Comparison of ENCODE assay signal across 13 cellular contexts in the genomic region with DNA sequence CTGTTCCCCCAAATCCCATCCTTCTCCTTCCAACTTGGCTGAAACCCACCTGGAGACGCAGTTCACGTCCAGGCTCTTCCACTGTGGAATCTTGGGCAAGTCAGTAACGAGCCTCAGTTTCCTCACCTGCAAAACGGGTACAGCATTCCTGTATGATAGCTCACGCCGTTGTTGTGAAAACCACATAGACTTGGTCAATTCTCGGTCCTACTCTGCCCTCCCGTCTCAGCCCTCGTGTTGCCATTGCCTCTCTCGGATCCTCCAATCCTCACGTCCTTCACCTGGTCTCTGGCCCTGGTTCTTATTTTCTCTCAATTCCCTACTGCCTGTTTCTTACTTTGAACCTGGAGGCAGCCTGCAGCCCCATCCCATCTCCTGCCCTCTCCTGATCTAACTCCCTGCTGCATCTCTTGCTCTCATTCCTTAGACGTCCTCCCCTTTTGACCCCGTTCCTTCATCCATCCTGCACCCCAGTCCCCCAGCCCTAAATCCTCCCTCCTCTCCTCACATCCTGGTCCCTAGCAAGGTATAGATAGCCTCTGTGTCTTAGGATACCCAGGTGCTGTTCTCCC. TPM values are rescaled to one million over a fixed set of nuclear protein-coding genes. Genes with fewer than 3 reads are reported as not detected.
DNase-seq lines count a peak whose midpoint lies in the region; ATAC-seq and TF ChIP-seq lines count a peak whose summit lies in the region.
"Had no signal": no experiment of that assay in that cellular context is flagged by ENCODE, and none has a peak within 500 bp of the region (broad histone marks: within the 10 kb centered on the region; RNA-seq: fewer than 3 reads in every experiment).

No MANE protein-coding gene starts in this region.

- no peaks in the 10 kb centered on the region for H3K9me3 Mint-ChIP-seq in neural crest cell

- TF ChIP-seq CTCF in GM12872 (IDR thresholded peaks at IDR 0.05; ENCODE audit: insufficient read depth, low read depth, low read length): 0 out of 3 replicates have a peak, but pooled peaks have one; percentile 2
- TF ChIP-seq CTCF in colonic mucosa (IDR thresholded peaks at IDR 0.05): no peak
- TF ChIP-seq CTCF in neural crest cell (conservative IDR thresholded peaks at IDR 0.05): no peak
- no peak for TF ChIP-seq CTCF in esophagus squamous epithelium (IDR thresholded peaks at IDR 0.05)

- H3K27me3 ChIP-seq in HUES6 (ENCODE audit: control insufficient read depth, insufficient read depth, low read length) (peaks cover 55% of the 10 kb centered on the region), colonic mucosa (peaks cover 21% of the 10 kb centered on the region), esophagus squamous epithelium (peaks cover 10 to 96% (median 24%) of the 10 kb centered on the region in 4 donors)

- H3K27ac ChIP-seq in HUES6 (ENCODE audit: low read depth, low read length): no peak overlapping the region
- peak overlapping the region; percentile 89 for H3K27ac ChIP-seq in colonic mucosa
- no peak overlapping the region for H3K27ac ChIP-seq in esophagus squamous epithelium
- H3K27ac ChIP-seq: PC-9, skin epidermis had no signal

- H3K36me3 ChIP-seq in HUES6 (ENCODE audit: control insufficient read depth, insufficient read depth, low read length) (no peaks in the 10 kb centered on the region), colonic mucosa (no peaks in the 10 kb centered on the region), esophagus squamous epithelium (no peaks in the 10 kb centered on the region)

- H3K27me3 Mint-ChIP-seq in neural crest cell (ENCODE audit: low read depth): peaks cover 94% of the 10 kb centered on the region

- H3K4me1 ChIP-seq in HUES6 (ENCODE audit: control insufficient read depth, insufficient read depth, low read length) (peaks cover 32% of the 10 kb centered on the region), colonic mucosa (no peaks in the 10 kb centered on the region), esophagus squamous epithelium (peaks cover 9 to 19% (median 17%) of the 10 kb centered on the region in 3 donors)

- intact Hi-C loops in colonic mucosa (cut with DNase I) (loop anchor here (5.0 kb wide), 1 partner anchor 65 kb away; no protein-coding TSS in a partner anchor), esophagus squamous epithelium (cut with DNase I) (no loop called here)

- H3K4me1 Mint-ChIP-seq in neural crest cell: peaks cover 25% of the 10 kb centered on the region

- H3K36me3 Mint-ChIP-seq in neural crest cell (ENCODE audit: low read depth): no peaks in the 10 kb centered on the region
- H3K36me3 Mint-ChIP-seq: activated CD8-positive, alpha-beta memory T cell treated with anti-CD3 and anti-CD28 coated beads, Interleukin-2, amount 10 ng/mL, durations not matched to agents 7 days and 5 days had no signal

- H3K9ac ChIP-seq in HUES6 (ENCODE audit: low read length): no peak overlapping the region
- H3K9ac ChIP-seq in colonic mucosa (ENCODE audit: low read depth in 2 of 2, low read length in 2 of 2): peak overlapping the region; percentile 57 to 95

- WGBS in esophagus squamous epithelium, 2 donors: 33 to 38% methylated on average over 13 of the region's 13 CpGs

- H3K9me3 ChIP-seq in HUES6 (ENCODE audit: control insufficient read depth, insufficient read depth, low read depth, low read length): no peaks in the 10 kb centered on the region
- H3K9me3 ChIP-seq in colonic mucosa: no peaks in the 10 kb centered on the region
- no peaks in the 10 kb centered on the region for H3K9me3 ChIP-seq in esophagus squamous epithelium

- H3K4me3 Mint-ChIP-seq in neural crest cell: peak overlapping the region; percentile 18
- H3K4me3 Mint-ChIP-seq: activated CD8-positive, alpha-beta memory T cell treated with anti-CD3 and anti-CD28 coated beads, Interleukin-2, amount 10 ng/mL, durations not matched to agents 7 days and 5 days had no signal

- no peak for TF ChIP-seq POLR2A in esophagus squamous epithelium (IDR thresholded peaks at IDR 0.05)

- peak; percentile 71 for DNase-seq in colonic mucosa
- no peak for DNase-seq in neural crest cell (ENCODE audit: low read depth, low spot score)
- no peak for DNase-seq in esophagus squamous epithelium (lab: John Stamatoyannopoulos, UW)
- DNase-seq in H4 (ENCODE audit: low spot score): no peak
- DNase-seq in hypothalamus (lab: John Stamatoyannopoulos, UW): no peak
- DNase-seq: activated CD8-positive, alpha-beta memory T cell treated with anti-CD3 and anti-CD28 coated beads, Interleukin-2, amount 10 ng/mL, durations not matched to agents 7 days and 5 days; amniotic stem cell; dermis blood vessel endothelial cell had no signal

- no peak for ATAC-seq in HG02623 (IDR thresholded peaks at IDR 0.05; ENCODE audit: unreplicated experiment)
- ATAC-seq: activated CD8-positive, alpha-beta memory T cell treated with anti-CD3 and anti-CD28 coated beads, Interleukin-2, amount 10 ng/mL, durations not matched to agents 7 days and 5 days had no signal

- no peak overlapping the region for H3K27ac Mint-ChIP-seq in neural crest cell (ENCODE audit: unreplicated experiment)
- H3K27ac Mint-ChIP-seq: activated CD8-positive, alpha-beta memory T cell treated with anti-CD3 and anti-CD28 coated beads, Interleukin-2, amount 10 ng/mL, durations not matched to agents 7 days and 5 days had no signal

- H3K4me3 ChIP-seq in HUES6 (ENCODE audit: low read depth, low read length) (peak overlapping the region; percentile 62; the same call in 1 of the 2 replicates), colonic mucosa (peak overlapping the region; percentile 58), esophagus squamous epithelium (no peak overlapping the region)
- H3K4me3 ChIP-seq: PC-9, skin epidermis had no signal

RNA-seq across cellular contexts. Expression of a gene that starts 2.0 kb away (rescaled TPM):
- total RNA-seq in colonic mucosa: 100 to 1,000 TPM; 331 to 542 TPM
- 4.9 and 7.8 TPM in 2 replicates for total RNA-seq in neural crest cell
- total RNA-seq in esophagus squamous epithelium: under 1 TPM in 1 of 4 donors, not detected in 3; 0.11 TPM
- total RNA-seq in H4 (2014; rRNA removed; shearing (Covaris generic)): 0.54 and 1.0 TPM in 2 replicates
- total RNA-seq: dermis blood vessel endothelial cell had no signal

RNA-seq across cellular contexts. Expression of a gene that starts 18.0 kb away (rescaled TPM):
- 100 to 1,000 TPM; 137 to 149 TPM for total RNA-seq in colonic mucosa
- 0.16 TPM in 1 of 2 replicates, not detected in the other for total RNA-seq in neural crest cell
- under 1 TPM in 1 of 4 donors, not detected in 3; under 0.01 TPM for total RNA-seq in esophagus squamous epithelium
- total RNA-seq in H4 (2014; rRNA removed; shearing (Covaris generic)): not detected in 2 replicates
- total RNA-seq: activated CD8-positive, alpha-beta memory T cell treated with anti-CD3 and anti-CD28 coated beads, Interleukin-2, amount 10 ng/mL, durations not matched to agents 7 days and 5 days; dermis blood vessel endothelial cell had no signal

RNA-seq across cellular contexts. Expression of a gene that starts 52.5 kb away (rescaled TPM):
- total RNA-seq in colonic mucosa (1 to 10 TPM; 1.7 to 2.5 TPM), neural crest cell (not detected in 2 replicates), esophagus squamous epithelium (not detected)
- not detected in 2 replicates for total RNA-seq in H4 (2014; rRNA removed; shearing (Covaris generic))
- total RNA-seq: activated CD8-positive, alpha-beta memory T cell treated with anti-CD3 and anti-CD28 coated beads, Interleukin-2, amount 10 ng/mL, durations not matched to agents 7 days and 5 days; dermis blood vessel endothelial cell; PC-9 had no signal

Comparison
In these comparisons a context has a peak if more than half of its experiments do, and no peak if none do; other contexts are left out.
1. H3K4me3 ChIP-seq: peak in HUES6 (single experiment) and colonic mucosa (single experiment); none in esophagus squamous epithelium (0 of 4).
2. RNA of a gene that starts 2.0 kb away (total RNA-seq): 331 to 542 TPM in colonic mucosa; 4.9 to 7.8 TPM in neural crest cell, 0.54 to 1.0 TPM in H4 and 0.11 TPM in esophagus squamous epithelium; every median in the first group is over 10 times any median in the second.
3. RNA of a gene that starts 18.0 kb away (total RNA-seq): 137 to 149 TPM in colonic mucosa; 0.16 TPM in neural crest cell, under 0.01 TPM in esophagus squamous epithelium and not detected in H4; every median in the first group is over 100 times any median in the second.